In the genomic region with DNA sequence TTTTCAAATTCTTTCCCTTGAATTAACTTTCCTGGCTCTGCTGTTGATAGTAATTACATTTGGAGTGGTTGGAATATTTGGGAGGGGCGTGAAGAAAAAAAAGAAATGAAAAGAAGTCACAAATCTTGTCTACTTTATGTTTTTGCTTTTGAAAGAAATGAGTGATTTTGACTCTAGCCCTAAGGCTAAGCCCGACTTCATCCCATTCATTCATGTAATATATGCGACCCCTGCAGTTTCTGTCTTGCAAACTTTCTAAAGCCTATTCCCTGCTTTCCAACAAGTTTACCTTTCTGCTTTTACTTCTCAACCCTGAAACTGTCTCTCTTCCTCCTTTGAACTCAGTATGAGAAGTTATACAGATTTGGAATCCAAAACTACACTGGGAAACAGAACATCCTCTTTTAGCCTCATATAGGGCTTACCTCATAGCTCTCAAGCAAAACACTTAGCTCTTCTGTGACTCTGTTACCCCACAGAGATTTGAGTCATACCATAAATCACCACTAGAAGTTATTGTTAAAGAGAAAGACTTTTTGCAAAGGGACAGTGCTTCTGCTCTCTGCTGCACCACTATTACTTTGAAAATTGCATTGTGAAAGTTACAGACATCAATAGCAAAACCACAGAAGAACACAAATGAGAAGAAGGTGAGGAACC, we compare ENCODE assay signal across 12 cellular contexts. TPM values are rescaled to one million over a fixed set of nuclear protein-coding genes. Genes with fewer than 3 reads are reported as not detected.
A peak's percentile ranks its signal among the peaks of the same experiment; 100 is the strongest.
DNase-seq lines count a peak whose midpoint lies in the region; ATAC-seq and TF ChIP-seq lines count a peak whose summit lies in the region.
"Had no signal": no experiment of that assay in that cellular context is flagged by ENCODE, and none has a peak within 500 bp of the region (broad histone marks: within the 10 kb centered on the region; RNA-seq: fewer than 3 reads in every experiment).

No MANE protein-coding gene starts in this region.

- ATAC-seq in activated T-cell treated with anti-CD3 and anti-CD28 coated beads, Interleukin-2, amount 50 U/mL, for 72 hours (replicated peaks in 1 of 2) = peak; percentile 80 to 81
- ATAC-seq in upper lobe of right lung (peak; percentile 14), GM18498 (IDR thresholded peaks at IDR 0.05; ENCODE audit: unreplicated experiment) (no peak), left lung (no peak)

- H3K27me3 Mint-ChIP-seq in activated T-cell treated with anti-CD3 and anti-CD28 coated beads, Interleukin-2, amount 50 U/mL, for 72 hours (ENCODE audit: low read depth) = peaks cover 26% of the 10 kb centered on the region

- TF ChIP-seq CTCF in fibroblast of lung (conservative IDR thresholded peaks at IDR 0.05 in 1 of 2, IDR thresholded peaks at IDR 0.05 in 1 of 2; ENCODE audit: low read depth in 1 of 2, low read length in 2 of 2) (peak in 1 of 2 donors; percentile 8), upper lobe of right lung (IDR thresholded peaks at IDR 0.05) (no peak), left lung (IDR thresholded peaks at IDR 0.05) (no peak)

- H3K9ac ChIP-seq in fibroblast of lung (ENCODE audit: insufficient read depth, low read length) = no peak overlapping the region

- no peaks in the 10 kb centered on the region for H3K27me3 ChIP-seq in fibroblast of lung (ENCODE audit: control insufficient read depth, insufficient read depth, low read length)
- H3K27me3 ChIP-seq in upper lobe of right lung = peaks cover 6% of the 10 kb centered on the region
- H3K27me3 ChIP-seq in left lung = peaks cover 0 to 26% of the 10 kb centered on the region in 2 donors
- H3K27me3 ChIP-seq: ovary had no signal

- no peaks in the 10 kb centered on the region for H3K79me2 ChIP-seq in fibroblast of lung (ENCODE audit: control insufficient read depth, insufficient read depth, low read length)

- H3K36me3 ChIP-seq in fibroblast of lung (ENCODE audit: control insufficient read depth, insufficient read depth, low read length) (no peaks in the 10 kb centered on the region), upper lobe of right lung (no peaks in the 10 kb centered on the region), left lung (no peaks in the 10 kb centered on the region)
- H3K36me3 ChIP-seq: ovary had no signal

- H3K4me2 ChIP-seq in fibroblast of lung (ENCODE audit: extremely low read depth, insufficient read depth, low read length) = no peak overlapping the region

- H3K4me3 Mint-ChIP-seq in activated T-cell treated with anti-CD3 and anti-CD28 coated beads, Interleukin-2, amount 50 U/mL, for 72 hours = peak overlapping the region; percentile 14 to 15
- H3K4me3 Mint-ChIP-seq: activated T-cell treated with anti-CD3 and anti-CD28 coated beads, Interleukin-2, amount 50 U/mL, for 24 hours had no signal

- no peak overlapping the region for H2AFZ ChIP-seq in fibroblast of lung (ENCODE audit: low read length)

- DNase-seq in activated T-cell treated with anti-CD3 and anti-CD28 coated beads, Interleukin-2, amount 50 U/mL, for 72 hours = no peak
- DNase-seq in activated T-cell treated with anti-CD3 and anti-CD28 coated beads, Interleukin-2, amount 50 U/mL, for 48 hours = no peak
- DNase-seq in NOMO-1 treated with DMSO at 0.1 percent for 48 hours (lab: John Stamatoyannopoulos, UW; ENCODE audit: unreplicated experiment) = peak; percentile 88
- peak; percentile 57 to 59 for DNase-seq in fibroblast of lung (ENCODE audit: low read depth in 2 of 2)
- DNase-seq in upper lobe of right lung = no peak
- DNase-seq in stimulated activated naive CD4-positive, alpha-beta T cell (lab: John Stamatoyannopoulos, UW) = no peak
- DNase-seq in left lung = no peak
- DNase-seq: activated T-cell treated with anti-CD3 and anti-CD28 coated beads, Interleukin-2, amount 50 U/mL, for 24 hours; ovary had no signal

- H3K9me3 ChIP-seq in fibroblast of lung (ENCODE audit: control insufficient read depth, insufficient read depth, low read depth, low read length) = no peaks in the 10 kb centered on the region
- no peaks in the 10 kb centered on the region for H3K9me3 ChIP-seq in upper lobe of right lung
- H3K9me3 ChIP-seq in left lung = no peaks in the 10 kb centered on the region
- H3K9me3 ChIP-seq: ovary had no signal

- no peak overlapping the region for H3K4me3 ChIP-seq in fibroblast of lung (replicated peaks in 1 of 4; ENCODE audit: control extremely low read depth in 1 of 4, insufficient read depth in 1 of 4, low read depth in 3 of 4, low read length in 4 of 4)
- H3K4me3 ChIP-seq in upper lobe of right lung = no peak overlapping the region
- no peak overlapping the region for H3K4me3 ChIP-seq in left lung
- H3K4me3 ChIP-seq: ovary had no signal

- H3K4me1 Mint-ChIP-seq in activated T-cell treated with anti-CD3 and anti-CD28 coated beads, Interleukin-2, amount 50 U/mL, for 72 hours (ENCODE audit: low read depth) = peaks cover 54% of the 10 kb centered on the region

- H3K4me1 ChIP-seq in fibroblast of lung (ENCODE audit: control insufficient read depth, extremely low read depth, insufficient read depth, low read length) (peaks cover 3% of the 10 kb centered on the region), upper lobe of right lung (no peaks in the 10 kb centered on the region), left lung (peaks cover 0 to 4% of the 10 kb centered on the region in 2 donors)

- H3K27ac ChIP-seq in fibroblast of lung (ENCODE audit: insufficient read depth, low read length) (no peak overlapping the region), upper lobe of right lung (no peak overlapping the region), left lung (no peak overlapping the region)
- H3K27ac ChIP-seq: HL-60, ovary had no signal

- intact Hi-C loops in upper lobe of right lung (cut with DNase I) (no loop called here), left lung (cut with DNase I) (no loop called here)

- H3K27ac Mint-ChIP-seq in activated T-cell treated with anti-CD3 and anti-CD28 coated beads, Interleukin-2, amount 50 U/mL, for 72 hours = no peak overlapping the region
- H3K27ac Mint-ChIP-seq: activated T-cell treated with anti-CD3 and anti-CD28 coated beads, Interleukin-2, amount 50 U/mL, for 24 hours; CD4-positive, CD25-positive, alpha-beta regulatory T cell had no signal

- H4K20me1 ChIP-seq in fibroblast of lung (ENCODE audit: control insufficient read depth, extremely low read depth, insufficient read depth, low read length) = no peaks in the 10 kb centered on the region

- H3K9me3 Mint-ChIP-seq in activated T-cell treated with anti-CD3 and anti-CD28 coated beads, Interleukin-2, amount 50 U/mL, for 72 hours = peaks cover 3 to 12% of the 10 kb centered on the region in 2 donors
- H3K9me3 Mint-ChIP-seq: activated T-cell treated with anti-CD3 and anti-CD28 coated beads, Interleukin-2, amount 50 U/mL, for 24 hours had no signal

- H3K36me3 Mint-ChIP-seq in activated T-cell treated with anti-CD3 and anti-CD28 coated beads, Interleukin-2, amount 50 U/mL, for 72 hours (ENCODE audit: insufficient read depth in 2 of 2) = peaks cover 6 to 11% of the 10 kb centered on the region in 2 donors
- H3K36me3 Mint-ChIP-seq: CD4-positive, CD25-positive, alpha-beta regulatory T cell had no signal

RNA-seq across cellular contexts. Expression of gene CFAP95, which starts 1.6 kb away (rescaled TPM):
- not detected for total RNA-seq in activated T-cell treated with anti-CD3 and anti-CD28 coated beads, Interleukin-2, amount 50 U/mL, for 72 hours
- total RNA-seq in fibroblast of lung (not detected in 2 replicates), upper lobe of right lung (not detected), left lung (1 to 10 TPM in 1 of 2 donors, not detected in 1; 3.2 TPM)
- polyA plus RNA-seq in fibroblast of lung = not detected in 2 replicates
- not detected in 2 replicates for polyA plus RNA-seq in fibroblast of lung (2012)
- not detected in 2 replicates for polyA minus RNA-seq in fibroblast of lung (ENCODE audit: low replicate concordance)
- total RNA-seq: CD4-positive, CD25-positive, alpha-beta regulatory T cell had no signal

Comparison
In these comparisons a context has a peak if more than half of its experiments do, and no peak if none do; other contexts are left out.
1. ATAC-seq: peak in activated T-cell treated with anti-CD3 and anti-CD28 coated beads, Interleukin-2, amount 50 U/mL, for 72 hours (2 of 2) and upper lobe of right lung (single experiment); none in GM18498 (single experiment) and left lung (single experiment).
2. DNase-seq: peak in NOMO-1 treated with DMSO at 0.1 percent for 48 hours (single experiment) and fibroblast of lung (2 of 2); none in activated T-cell treated with anti-CD3 and anti-CD28 coated beads, Interleukin-2, amount 50 U/mL, for 72 hours (0 of 2), activated T-cell treated with anti-CD3 and anti-CD28 coated beads, Interleukin-2, amount 50 U/mL, for 48 hours (0 of 2), upper lobe of right lung (single experiment), stimulated activated naive CD4-positive, alpha-beta T cell (0 of 6) and left lung (0 of 2).